In the genomic region with DNA sequence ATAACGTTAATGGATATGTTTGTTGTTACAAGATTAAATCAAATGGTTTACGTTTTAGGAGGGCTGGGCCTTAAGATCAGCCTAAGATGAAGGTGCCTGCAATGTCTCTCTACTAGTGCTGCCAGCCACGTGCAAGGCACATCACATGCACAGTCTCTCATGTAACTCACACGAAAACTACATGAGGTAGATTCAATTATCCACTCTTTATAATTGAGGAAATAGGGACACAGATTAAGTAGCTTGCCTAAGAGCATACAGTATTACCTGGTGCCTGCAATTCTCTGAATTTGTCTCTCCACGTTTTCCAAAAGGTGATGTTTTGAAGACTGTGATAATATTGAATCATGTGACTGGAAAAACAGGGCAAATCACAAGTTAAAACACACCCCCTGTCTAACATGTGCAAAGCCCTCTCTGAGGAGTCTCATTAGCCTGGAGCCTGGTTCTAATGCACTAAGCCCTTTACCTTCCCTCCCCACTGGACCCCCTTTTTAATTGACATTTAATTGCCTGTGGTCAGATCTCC, we compare ENCODE assay signal across 13 cellular contexts. TPM values are rescaled to one million over a fixed set of nuclear protein-coding genes. Genes with fewer than 3 reads are reported as not detected.
DNase-seq lines count a peak whose midpoint lies in the region; ATAC-seq and TF ChIP-seq lines count a peak whose summit lies in the region.
"Had no signal": no experiment of that assay in that cellular context is flagged by ENCODE, and none has a peak within 500 bp of the region (broad histone marks: within the 10 kb centered on the region; RNA-seq: fewer than 3 reads in every experiment).

No MANE protein-coding gene starts in this region.

- TF ChIP-seq CTCF in esophagus squamous epithelium (IDR thresholded peaks at IDR 0.05) = no peak

- H3K4me3 ChIP-seq in esophagus squamous epithelium = no peak overlapping the region
- H3K4me3 ChIP-seq in skeletal muscle tissue (ENCODE audit: low read length in 3 of 3) = peak overlapping the region in 1 of 3 donors; percentile 40
- H3K4me3 ChIP-seq in CD4-positive, alpha-beta memory T cell (ENCODE audit: low read length in 2 of 2) = no peak overlapping the region

- peak in 2 of 3 experiments; percentile 61 to 81 for DNase-seq in NCI-H1417 (lab: John Stamatoyannopoulos, UW)
- no peak for DNase-seq in NCI-H1417 treated with DMSO at 0.1 percent for 48 hours (lab: John Stamatoyannopoulos, UW)
- DNase-seq in NCI-H69 (lab: John Stamatoyannopoulos, UW) = peak; percentile 86
- no peak for DNase-seq in esophagus squamous epithelium (lab: John Stamatoyannopoulos, UW)
- no peak for DNase-seq in CD4-positive, alpha-beta memory T cell
- DNase-seq in Kasumi-1 (lab: John Stamatoyannopoulos, UW) = no peak
- DNase-seq: activated CD4-positive, alpha-beta T cell treated with anti-CD3 and anti-CD28 coated beads for 4 hours; activated T-cell treated with anti-CD3 and anti-CD28 coated beads, Interleukin-2, amount 50 U/mL, for 4 hours; amniotic stem cell; nephron progenitor cell; T-helper 17 cell had no signal

- H3K36me3 Mint-ChIP-seq in CD4-positive, alpha-beta memory T cell = no peaks in the 10 kb centered on the region

- TF ChIP-seq POLR2A in esophagus squamous epithelium (IDR thresholded peaks at IDR 0.05) = no peak

- H3K9ac ChIP-seq in skeletal muscle tissue (ENCODE audit: low read depth in 1 of 3, low read length in 3 of 3) = peak overlapping the region in 1 of 3 donors; percentile 71

- H3K9me3 ChIP-seq in esophagus squamous epithelium (no peaks in the 10 kb centered on the region), skeletal muscle tissue (ENCODE audit: control insufficient read depth in 3 of 3, low read length in 3 of 3) (no peaks in the 10 kb centered on the region)
- H3K9me3 ChIP-seq in CD4-positive, alpha-beta memory T cell (ENCODE audit: control insufficient read depth in 1 of 2, low read length in 2 of 2) = no peaks in the 10 kb centered on the region

- CTCF ChIA-PET in CD4-positive, alpha-beta memory T cell (lab: Charles Lee; ENCODE audit: partially characterized antibody) = no interaction called here

- intact Hi-C loops in esophagus squamous epithelium (cut with DNase I) = no loop called here
- intact Hi-C loops in CD4-positive, alpha-beta memory T cell (cut with micrococcal nuclease) = no loop called here

- no peak overlapping the region for H3K4me3 Mint-ChIP-seq in CD4-positive, alpha-beta memory T cell
- H3K4me3 Mint-ChIP-seq: activated T-cell treated with anti-CD3 and anti-CD28 coated beads, Interleukin-2, amount 50 U/mL, for 4 hours; nephron progenitor cell; T-helper 17 cell had no signal

- peak overlapping the region in 3 of 4 donors; percentile 60 to 69 (median 61) for H3K27ac ChIP-seq in esophagus squamous epithelium
- peak overlapping the region; percentile 73 for H3K27ac ChIP-seq in skeletal muscle tissue (ENCODE audit: low read depth, low read length)
- no peak overlapping the region for H3K27ac ChIP-seq in CD4-positive, alpha-beta memory T cell (ENCODE audit: low read depth, low read length)

- peaks cover 18 to 59% (median 41%) of the 10 kb centered on the region in 3 donors for H3K4me1 ChIP-seq in esophagus squamous epithelium
- peaks cover 37 to 46% (median 39%) of the 10 kb centered on the region in 3 donors for H3K4me1 ChIP-seq in skeletal muscle tissue (ENCODE audit: control insufficient read depth in 3 of 3, insufficient read depth in 3 of 3, low read length in 3 of 3)
- no peaks in the 10 kb centered on the region for H3K4me1 ChIP-seq in CD4-positive, alpha-beta memory T cell (ENCODE audit: insufficient read depth, low read length)

- no peak overlapping the region for H3K27ac Mint-ChIP-seq in CD4-positive, alpha-beta memory T cell
- H3K27ac Mint-ChIP-seq: nephron progenitor cell, T-helper 17 cell had no signal

- H3K27me3 ChIP-seq in esophagus squamous epithelium = no peaks in the 10 kb centered on the region
- H3K27me3 ChIP-seq in skeletal muscle tissue (ENCODE audit: control insufficient read depth in 3 of 3, insufficient read depth in 3 of 3, low read length in 3 of 3) = no peaks in the 10 kb centered on the region
- no peaks in the 10 kb centered on the region for H3K27me3 ChIP-seq in CD4-positive, alpha-beta memory T cell (ENCODE audit: insufficient read depth, low read length)

- no peaks in the 10 kb centered on the region for H3K4me1 Mint-ChIP-seq in CD4-positive, alpha-beta memory T cell

- no peak for ATAC-seq in GM19351 (IDR thresholded peaks at IDR 0.05; ENCODE audit: unreplicated experiment)
- ATAC-seq: activated T-cell treated with anti-CD3 and anti-CD28 coated beads, Interleukin-2, amount 50 U/mL, for 4 hours; T-helper 17 cell had no signal

- POLR2A ChIA-PET in CD4-positive, alpha-beta memory T cell (lab: Charles Lee; ENCODE audit: partially characterized antibody) = interaction anchor here (0.9 kb wide), 1 partner anchor 14 kb away, joined by 3 read pairs; a partner anchor contains a TSS

- peaks cover 7 to 12% of the 10 kb centered on the region in 2 donors for H3K27me3 Mint-ChIP-seq in CD4-positive, alpha-beta memory T cell

- whole genome bisulfite sequencing in esophagus squamous epithelium, 2 donors = 73 to 78% methylated on average over 5 of the region's 5 CpGs

- H3K9me3 Mint-ChIP-seq in CD4-positive, alpha-beta memory T cell = peaks cover 0 to 2% (median 0%) of the 10 kb centered on the region in 8 donors
- H3K9me3 Mint-ChIP-seq: activated T-cell treated with anti-CD3 and anti-CD28 coated beads, Interleukin-2, amount 50 U/mL, for 4 hours; nephron progenitor cell had no signal

- H3K36me3 ChIP-seq in esophagus squamous epithelium = no peaks in the 10 kb centered on the region
- H3K36me3 ChIP-seq in skeletal muscle tissue (ENCODE audit: control insufficient read depth in 3 of 3, insufficient read depth in 3 of 3, low read length in 3 of 3) = no peaks in the 10 kb centered on the region
- H3K36me3 ChIP-seq in CD4-positive, alpha-beta memory T cell (ENCODE audit: insufficient read depth, low read length) = no peaks in the 10 kb centered on the region

RNA-seq across cellular contexts. Expression of a gene that starts 14.6 kb away (rescaled TPM):
- 100 to 1,000 TPM; 147 to 263 (median 177) TPM for total RNA-seq in esophagus squamous epithelium
- total RNA-seq in skeletal muscle tissue = 515 TPM
- 10 to 100 TPM; 90.4 to 91.0 TPM for total RNA-seq in CD4-positive, alpha-beta memory T cell
- 1 to 10 TPM; 1.8 to 5.5 TPM for polyA plus RNA-seq in CD4-positive, alpha-beta memory T cell

Comparison
In these comparisons a context has a peak if more than half of its experiments do, and no peak if none do; other contexts are left out.
1. DNase-seq: peak in NCI-H1417 (2 of 3) and NCI-H69 (single experiment); none in NCI-H1417 treated with DMSO at 0.1 percent for 48 hours (single experiment), esophagus squamous epithelium (single experiment), CD4-positive, alpha-beta memory T cell (0 of 5) and Kasumi-1 (0 of 2).